ENCODE assay signal across 8 cellular contexts in the genomic region with DNA sequence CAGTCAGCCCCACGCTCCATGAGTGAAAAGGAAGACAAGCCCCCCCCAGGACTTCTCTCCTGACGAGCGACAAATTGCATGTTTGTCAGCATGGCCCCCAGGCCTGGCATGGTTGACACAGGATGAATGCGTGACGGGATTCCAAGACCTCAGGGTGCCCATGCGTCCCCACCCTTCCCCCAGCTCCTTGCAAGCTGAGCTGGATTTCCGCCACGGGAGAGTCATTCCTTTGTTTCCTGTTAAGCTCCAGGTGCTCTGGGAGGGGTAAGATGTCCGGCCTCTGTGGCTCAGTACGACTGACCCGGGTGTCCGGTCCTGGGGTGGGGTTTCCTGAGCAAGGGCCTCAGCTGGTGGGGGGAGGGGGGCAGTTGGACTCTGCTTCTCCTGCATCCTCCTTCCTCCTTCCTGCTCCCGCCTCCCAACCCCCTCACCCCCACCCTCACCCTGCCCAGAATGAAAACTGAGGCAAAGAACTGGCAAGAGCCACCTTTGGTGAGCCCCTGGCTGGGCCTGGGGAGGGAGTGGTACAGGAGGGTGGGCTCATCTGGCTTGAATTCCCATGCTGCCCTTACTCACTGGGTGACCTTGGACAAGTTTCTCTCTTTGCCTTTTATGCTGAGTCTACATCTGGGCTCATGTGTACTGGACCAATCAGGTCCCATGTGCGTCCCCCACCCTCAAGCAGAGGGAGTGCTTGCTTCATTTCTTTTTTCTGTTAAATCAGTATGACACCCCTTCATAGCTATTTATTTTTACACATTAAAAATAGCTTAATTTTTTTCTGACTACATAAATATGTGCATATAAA. TPM values are rescaled to one million over a fixed set of nuclear protein-coding genes. Genes with fewer than 3 reads are reported as not detected.
A peak's percentile ranks its signal among the peaks of the same experiment; 100 is the strongest.
DNase-seq lines count a peak whose midpoint lies in the region; ATAC-seq and TF ChIP-seq lines count a peak whose summit lies in the region.

No MANE protein-coding gene starts in this region.

- H3K27ac ChIP-seq in angular gyrus (ENCODE audit: low read depth, low read length), result peak overlapping the region; percentile 67
- H3K27ac ChIP-seq in iPS-20b (ENCODE audit: low read length), result no peak overlapping the region
- H3K27ac ChIP-seq in spleen, result peak overlapping the region; percentile 21 to 97 (median 82)

- H3K27me3 ChIP-seq in iPS-20b (ENCODE audit: insufficient read depth, low read length) (peaks cover 17% of the 10 kb centered on the region), spleen (replicated peaks in 1 of 7) (peaks cover 0 to 12% (median 0%) of the 10 kb centered on the region in 7 donors)

- DNase-seq in HPDE6-E6E7 (ENCODE audit: extremely low spot score) (peak; percentile 64), spleen (no peak), NCI-H446 treated with DMSO at 0.1 percent for 48 hours (lab: John Stamatoyannopoulos, UW) (no peak)
- DNase-seq in activated effector memory CD4-positive, alpha-beta T cell treated with anti-CD3 and anti-CD28 coated beads, Interleukin-2, amount 50 U/mL, for 16 hours, result no peak

- H3K9ac ChIP-seq in iPS-20b (ENCODE audit: low read depth, low read length), result peak overlapping the region; percentile 40; the same call in 1 of the 2 replicates

- H3K36me3 ChIP-seq in iPS-20b (ENCODE audit: insufficient read depth, low read depth, low read length) (peaks cover 19% of the 10 kb centered on the region), spleen (peaks cover 0 to 32% (median 8%) of the 10 kb centered on the region in 6 donors)

- H3K4me3 ChIP-seq in iPS-20b (ENCODE audit: low read length) (peak overlapping the region; percentile 87; the same call in 1 of the 2 replicates), spleen (peak overlapping the region in 7 of 8 donors; percentile 77 to 98 (median 82))

- H3K9me3 ChIP-seq in iPS-20b (ENCODE audit: insufficient read depth, low read depth, low read length) (no peaks in the 10 kb centered on the region), spleen (no peaks in the 10 kb centered on the region)

- TF ChIP-seq CTCF in spleen (IDR thresholded peaks at IDR 0.05 in 8 of 11, conservative IDR thresholded peaks at IDR 0.05 in 3 of 11), result peak in 1 of 11 experiments; percentile 15

- no peak for ATAC-seq in GM21619 (IDR thresholded peaks at IDR 0.05; ENCODE audit: unreplicated experiment)
- no peak for ATAC-seq in GM18511 (IDR thresholded peaks at IDR 0.05; ENCODE audit: unreplicated experiment)

- H3K4me1 ChIP-seq in iPS-20b (ENCODE audit: insufficient read depth, low read length) (peaks cover 17% of the 10 kb centered on the region; the same call in 1 of the 2 replicates), spleen (peaks cover 0 to 98% (median 67%) of the 10 kb centered on the region in 6 donors)

- intact Hi-C loops in spleen (cut with DNase I; ENCODE audit: low total_unique reads), result loop anchor here (5.0 kb wide), 1 partner anchor 40 kb away; no protein-coding TSS in a partner anchor

- WGBS in spleen, 5 donors, result 48 to 65% (median 55%) methylated on average over 11 to 14 of the region's 14 CpGs

- no peak for TF ChIP-seq POLR2A in spleen (IDR thresholded peaks at IDR 0.05)

RNA-seq across cellular contexts. Expression of a gene that starts 2.5 kb away (rescaled TPM):
- total RNA-seq in spleen, result 10 to 100 TPM; 14.5 to 48.0 (median 26.4) TPM
- polyA plus RNA-seq in spleen, result 10 to 100 TPM in 1 of 3 donors, 1 to 10 TPM in 2; 4.2 to 13.4 (median 7.1) TPM

RNA-seq across cellular contexts. Expression of a gene that starts 16.5 kb away (rescaled TPM):
- 10 to 100 TPM; 35.7 to 67.0 (median 51.5) TPM for total RNA-seq in spleen
- 10 to 100 TPM; 20.5 to 27.2 (median 24.3) TPM for polyA plus RNA-seq in spleen

RNA-seq across cellular contexts. Expression of a gene that starts 37.4 kb away (rescaled TPM):
- 1 to 10 TPM in 2 of 7 donors, under 1 TPM in 5; 0.56 to 2.7 (median 0.79) TPM for total RNA-seq in spleen
- polyA plus RNA-seq in spleen, result 1 to 10 TPM; 1.1 to 2.1 (median 1.4) TPM

RNA-seq across cellular contexts. Expression of a gene that starts 55.4 kb away (rescaled TPM):
- 10 to 100 TPM; 10.6 to 25.9 (median 19.1) TPM for total RNA-seq in spleen
- 10 to 100 TPM in 2 of 3 donors, 1 to 10 TPM in 1; 9.0 to 12.2 (median 10.7) TPM for polyA plus RNA-seq in spleen
